ENCODE assay signal across 21 cellular contexts in the genomic region with DNA sequence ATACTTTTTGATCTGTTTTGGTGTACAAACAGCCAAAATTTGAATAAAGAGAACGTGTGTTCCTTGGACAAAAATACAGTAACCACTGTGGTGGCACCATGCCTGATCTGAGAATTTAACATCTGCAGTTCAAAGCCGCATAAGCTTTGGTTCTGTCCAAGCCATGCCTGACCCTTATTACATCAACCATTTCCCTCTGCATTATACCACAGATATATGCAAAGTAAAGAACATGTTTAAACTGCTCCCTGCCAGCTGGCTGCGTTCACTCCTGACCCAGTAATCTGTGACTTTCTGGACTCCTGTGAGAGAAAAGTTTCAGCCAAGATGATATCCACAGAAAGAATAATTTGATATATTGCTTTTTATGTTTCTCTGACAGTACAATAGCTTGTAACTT.
DNase-seq lines count a peak whose midpoint lies in the region; ATAC-seq and TF ChIP-seq lines count a peak whose summit lies in the region.
"Had no signal": no experiment of that assay in that cellular context is flagged by ENCODE, and none has a peak within 500 bp of the region (broad histone marks: within the 10 kb centered on the region; RNA-seq: fewer than 3 reads in every experiment).

No MANE protein-coding gene starts in this region.

- H3K4me1 Mint-ChIP-seq in nephron, result peaks cover 22% of the 10 kb centered on the region

- peak; percentile 57 for DNase-seq in DMS 273 (lab: John Stamatoyannopoulos, UW; ENCODE audit: unreplicated experiment)
- DNase-seq in DMS 273 treated with DMSO at 0.1 percent for 48 hours (lab: John Stamatoyannopoulos, UW), result no peak
- DNase-seq in adipocyte (ENCODE audit: low read depth), result peak; percentile 1
- DNase-seq in fibroblast of the aortic adventitia (ENCODE audit: low read depth), result peak; percentile 18
- no peak for DNase-seq in DMS79 treated with DMSO at 0.1 percent for 48 hours (lab: John Stamatoyannopoulos, UW)
- DNase-seq: ACHN; Caco-2; CD4-positive, alpha-beta T cell; DMS153; Kasumi-1; MM.1S; NCI-H1092; NCI-H1436; NCI-H1930; NK-92 treated with Interleukin-12 subunit alpha and Interleukin-12 subunit beta, amount 100 ng/mL, for 24 hours; Peyer's patch; SJCRH30 had no signal

- peaks cover 9% of the 10 kb centered on the region for H3K4me1 ChIP-seq in adipocyte (ENCODE audit: control insufficient read depth, insufficient read depth, low read length)
- H3K4me1 ChIP-seq: Caco-2, Peyer's patch, SJCRH30 had no signal

- no peak for TF ChIP-seq CTCF in fibroblast of the aortic adventitia (IDR thresholded peaks at IDR 0.05; ENCODE audit: insufficient read depth, low read length)
- no peak for TF ChIP-seq CTCF in nephron (IDR thresholded peaks at IDR 0.05; ENCODE audit: unreplicated experiment in 3 of 3)

- H3K4me3 ChIP-seq in adipocyte (ENCODE audit: low read length) (peak overlapping the region; percentile 22), fibroblast of the aortic adventitia (ENCODE audit: low read depth, low read length) (no peak overlapping the region)
- H3K4me3 ChIP-seq: BLaER1, Peyer's patch, SJCRH30 had no signal

- no peaks in the 10 kb centered on the region for H3K9me3 ChIP-seq in adipocyte (ENCODE audit: control insufficient read depth, low read length)
- H3K9me3 ChIP-seq: BLaER1, Caco-2, Peyer's patch, SJCRH30 had no signal

- H3K27me3 ChIP-seq in adipocyte (replicated peaks; ENCODE audit: control insufficient read depth, insufficient read depth, low read length), result no peaks in the 10 kb centered on the region
- H3K27me3 ChIP-seq: BLaER1, Peyer's patch, SJCRH30 had no signal

- H3K9ac ChIP-seq in adipocyte (ENCODE audit: low read length), result no peak overlapping the region
- H3K9ac ChIP-seq: BLaER1 had no signal

- no peaks in the 10 kb centered on the region for H3K27me3 Mint-ChIP-seq in nephron (ENCODE audit: low read depth)
- H3K27me3 Mint-ChIP-seq: CD4-positive, alpha-beta T cell had no signal

- no peak for ATAC-seq in HG03565 (IDR thresholded peaks at IDR 0.05; ENCODE audit: unreplicated experiment)
- no peak for ATAC-seq in GM19467 (IDR thresholded peaks at IDR 0.05; ENCODE audit: unreplicated experiment)

- peak overlapping the region; percentile 20 to 74 (median 54) for H3K27ac Mint-ChIP-seq in nephron
- H3K27ac Mint-ChIP-seq: CD4-positive, alpha-beta T cell had no signal

- H3K36me3 ChIP-seq in adipocyte (ENCODE audit: control insufficient read depth, insufficient read depth, low read length, severe bottlenecking), result no peaks in the 10 kb centered on the region
- H3K36me3 ChIP-seq: BLaER1, Peyer's patch, SJCRH30 had no signal

- H3K4me3 Mint-ChIP-seq in nephron, result no peak overlapping the region
- H3K4me3 Mint-ChIP-seq: CD4-positive, alpha-beta T cell had no signal

- H3K36me3 Mint-ChIP-seq in nephron (ENCODE audit: low read depth), result no peaks in the 10 kb centered on the region

- peaks cover 5% of the 10 kb centered on the region for H3K9me3 Mint-ChIP-seq in nephron

Comparison
In these comparisons a context has a peak if more than half of its experiments do, and no peak if none do; other contexts are left out.
1. DNase-seq: peak in DMS 273 (single experiment), adipocyte (single experiment) and fibroblast of the aortic adventitia (single experiment); none in DMS 273 treated with DMSO at 0.1 percent for 48 hours (single experiment) and DMS79 treated with DMSO at 0.1 percent for 48 hours (single experiment).